ENCODE assay signal across 33 cellular contexts in genomic region chr3:45887759-45888511, GRCh38. TPM values are rescaled to one million over a fixed set of nuclear protein-coding genes. Genes with fewer than 3 reads are reported as not detected.
DNase-seq lines count a peak whose midpoint lies in the region; ATAC-seq and TF ChIP-seq lines count a peak whose summit lies in the region.
"Had no signal": no experiment of that assay in that cellular context is flagged by ENCODE, and none has a peak within 500 bp of the region (broad histone marks: within the 10 kb centered on the region; RNA-seq: fewer than 3 reads in every experiment).

No MANE protein-coding gene starts in this region.

- TF ChIP-seq CTCF in progenitor cell of endocrine pancreas (IDR thresholded peaks at IDR 0.05; ENCODE audit: unreplicated experiment): no peak

- H3K4me3 Mint-ChIP-seq in activated CD8-positive, alpha-beta memory T cell treated with anti-CD3 and anti-CD28 coated beads, Interleukin-2, amount 10 ng/mL, durations not matched to agents 7 days and 5 days: peak overlapping the region; percentile 68
- no peak overlapping the region for H3K4me3 Mint-ChIP-seq in progenitor cell of endocrine pancreas (ENCODE audit: low read depth)
- H3K4me3 Mint-ChIP-seq: activated B cell treated with CpG ODN at 0.5 μM for 24 hours; activated naive CD4-positive, alpha-beta T cell treated with anti-CD3 and anti-CD28 coated beads, Interleukin-2, amount 50 U/mL, for 24 hours; immature natural killer cell; neural crest cell; stimulated activated naive CD8-positive, alpha-beta T cell treated with anti-CD3 and anti-CD28 coated beads, Interleukin-15, amount 100 ng/mL, for 72 hours had no signal

- no peak overlapping the region for H2AFZ ChIP-seq in GM23248
- H2AFZ ChIP-seq: parathyroid adenoma had no signal

- H3K27ac ChIP-seq in GM23248: no peak overlapping the region
- H3K27ac ChIP-seq: breast epithelium, colonic mucosa, KMS-11, parathyroid adenoma, thoracic aorta had no signal

- no peaks in the 10 kb centered on the region for H3F3A ChIP-seq in GM23248 (ENCODE audit: insufficient read depth)

- peaks cover 47% of the 10 kb centered on the region for H3K27me3 Mint-ChIP-seq in activated CD8-positive, alpha-beta memory T cell treated with anti-CD3 and anti-CD28 coated beads, Interleukin-2, amount 10 ng/mL, durations not matched to agents 7 days and 5 days
- H3K27me3 Mint-ChIP-seq in progenitor cell of endocrine pancreas: peaks cover 14% of the 10 kb centered on the region
- H3K27me3 Mint-ChIP-seq: activated naive CD4-positive, alpha-beta T cell treated with anti-CD3 and anti-CD28 coated beads, Interleukin-2, amount 50 U/mL, for 24 hours had no signal

- no peaks in the 10 kb centered on the region for H3K4me1 ChIP-seq in GM23248 (ENCODE audit: insufficient read depth)
- H3K4me1 ChIP-seq: breast epithelium, colonic mucosa had no signal

- H3K9me3 ChIP-seq in GM23248 (ENCODE audit: low read depth): no peaks in the 10 kb centered on the region
- H3K9me3 ChIP-seq: breast epithelium, colonic mucosa, spleen, thoracic aorta had no signal

- H3K36me3 ChIP-seq in GM23248 (ENCODE audit: low read depth): no peaks in the 10 kb centered on the region
- H3K36me3 ChIP-seq: breast epithelium, colonic mucosa, spleen, thoracic aorta had no signal

- no peaks in the 10 kb centered on the region for H3K9me2 ChIP-seq in GM23248 (ENCODE audit: insufficient read depth)

- H3K4me2 ChIP-seq in GM23248 (ENCODE audit: unreplicated experiment): no peak overlapping the region
- H3K4me2 ChIP-seq: KMS-11 had no signal

- peaks cover 4% of the 10 kb centered on the region for H3K36me3 Mint-ChIP-seq in activated CD8-positive, alpha-beta memory T cell treated with anti-CD3 and anti-CD28 coated beads, Interleukin-2, amount 10 ng/mL, durations not matched to agents 7 days and 5 days
- H3K36me3 Mint-ChIP-seq in progenitor cell of endocrine pancreas (ENCODE audit: insufficient read depth): no peaks in the 10 kb centered on the region

- DNase-seq in activated CD8-positive, alpha-beta memory T cell treated with anti-CD3 and anti-CD28 coated beads, Interleukin-2, amount 10 ng/mL, durations not matched to agents 7 days and 5 days: no peak
- DNase-seq in activated CD8-positive, alpha-beta memory T cell treated with anti-CD3 and anti-CD28 coated beads, Interleukin-2, amount 50 U/mL, for 4 hours: no peak
- DNase-seq in GM23248 (peak; percentile 12), amniotic epithelial cell (ENCODE audit: low read depth) (peak; percentile 27), progenitor cell of endocrine pancreas (ENCODE audit: low spot score, unreplicated experiment) (no peak), HCEC 1CT (no peak), NCI-H446 treated with DMSO at 0.1 percent for 48 hours (lab: John Stamatoyannopoulos, UW) (no peak)
- DNase-seq: activated B cell treated with CpG ODN at 0.5 μM for 24 hours; amygdala; colonic mucosa; erythroblast; GOT3; immature natural killer cell; NCI-H1417; NCI-H2081; NCI-H446; NCI-H82; right cardiac atrium; SIG-M5; spleen; stimulated activated CD4-positive, alpha-beta T cell treated with anti-CD3 and anti-CD28 coated beads, Interleukin-2, amount 100 ng/mL, for 24 hours; stimulated activated CD8-positive, alpha-beta memory T cell treated with anti-CD3 and anti-CD28 coated beads, Interleukin-4, amount 100 ng/mL, for 48 hours; stimulated activated naive CD8-positive, alpha-beta T cell treated with anti-CD3 and anti-CD28 coated beads, Interleukin-15, amount 100 ng/mL, for 72 hours had no signal

- 42 to 56% methylated on average over 7 of the region's 7 CpGs for WGBS in GM23248 (ENCODE audit: low coverage in 1 of 2, low lambda C conversion rate in 2 of 2, missing lambda C conversion rate in 2 of 2), 2 experiments

- H3K4me3 ChIP-seq in GM23248: no peak overlapping the region
- H3K4me3 ChIP-seq: breast epithelium, colonic mucosa, thoracic aorta had no signal

- in situ Hi-C loops in GM23248 (cut with MboI): no loop called here

- peaks cover 35% of the 10 kb centered on the region for H3K27me3 ChIP-seq in GM23248 (replicated peaks; ENCODE audit: insufficient read depth)
- H3K27me3 ChIP-seq: breast epithelium, colonic mucosa, spleen had no signal

- CTCF ChIA-PET in activated CD8-positive, alpha-beta memory T cell treated with anti-CD3 and anti-CD28 coated beads, Interleukin-2, amount 10 ng/mL, durations not matched to agents 7 days and 5 days (lab: Charles Lee): interaction anchor here (0.8 to 1.5 kb wide), 4 partner anchors 23 to 55 kb away, joined by 3 read pairs; no protein-coding TSS in a partner anchor

- H3K4me1 Mint-ChIP-seq in activated CD8-positive, alpha-beta memory T cell treated with anti-CD3 and anti-CD28 coated beads, Interleukin-2, amount 10 ng/mL, durations not matched to agents 7 days and 5 days: peaks cover 75% of the 10 kb centered on the region
- H3K4me1 Mint-ChIP-seq in progenitor cell of endocrine pancreas (ENCODE audit: low read depth): no peaks in the 10 kb centered on the region

- H3K79me2 ChIP-seq in GM23248 (ENCODE audit: insufficient read depth): no peaks in the 10 kb centered on the region
- H3K79me2 ChIP-seq: parathyroid adenoma had no signal

- ATAC-seq in activated CD8-positive, alpha-beta memory T cell treated with anti-CD3 and anti-CD28 coated beads, Interleukin-2, amount 10 ng/mL, durations not matched to agents 7 days and 5 days: no peak
- no peak for ATAC-seq in HG03135 (IDR thresholded peaks at IDR 0.05; ENCODE audit: unreplicated experiment)
- ATAC-seq: left lobe of liver; right cardiac atrium; stimulated activated naive CD8-positive, alpha-beta T cell treated with anti-CD3 and anti-CD28 coated beads, Interleukin-15, amount 100 ng/mL, for 72 hours had no signal

- peak overlapping the region; percentile 45 for H3K27ac Mint-ChIP-seq in activated CD8-positive, alpha-beta memory T cell treated with anti-CD3 and anti-CD28 coated beads, Interleukin-2, amount 10 ng/mL, durations not matched to agents 7 days and 5 days
- peak overlapping the region; percentile 12 for H3K27ac Mint-ChIP-seq in progenitor cell of endocrine pancreas
- H3K27ac Mint-ChIP-seq: activated B cell treated with CpG ODN at 0.5 μM for 24 hours; activated naive CD4-positive, alpha-beta T cell treated with anti-CD3 and anti-CD28 coated beads, Interleukin-2, amount 50 U/mL, for 24 hours; stimulated activated naive CD8-positive, alpha-beta T cell treated with anti-CD3 and anti-CD28 coated beads, Interleukin-15, amount 100 ng/mL, for 72 hours had no signal

- H4K20me1 ChIP-seq in GM23248 (ENCODE audit: insufficient read depth): no peaks in the 10 kb centered on the region

- no peaks in the 10 kb centered on the region for H3K9me3 Mint-ChIP-seq in activated CD8-positive, alpha-beta memory T cell treated with anti-CD3 and anti-CD28 coated beads, Interleukin-2, amount 10 ng/mL, durations not matched to agents 7 days and 5 days (ENCODE audit: low read depth)
- H3K9me3 Mint-ChIP-seq in progenitor cell of endocrine pancreas (ENCODE audit: low read depth): no peaks in the 10 kb centered on the region
- H3K9me3 Mint-ChIP-seq: activated B cell treated with CpG ODN at 0.5 μM for 24 hours; activated naive CD4-positive, alpha-beta T cell treated with anti-CD3 and anti-CD28 coated beads, Interleukin-2, amount 50 U/mL, for 24 hours; immature natural killer cell; stimulated activated naive CD8-positive, alpha-beta T cell treated with anti-CD3 and anti-CD28 coated beads, Interleukin-15, amount 100 ng/mL, for 72 hours had no signal

- H3K9ac ChIP-seq in GM23248: no peak overlapping the region
- H3K9ac ChIP-seq: KMS-11, parathyroid adenoma had no signal

RNA-seq across cellular contexts. Expression of gene CCR9, which starts 1.6 kb away (rescaled TPM):
- 1 to 10 TPM; 3.2 to 9.7 TPM for total RNA-seq in activated CD8-positive, alpha-beta memory T cell treated with anti-CD3 and anti-CD28 coated beads, Interleukin-2, amount 10 ng/mL, durations not matched to agents 7 days and 5 days
- total RNA-seq in GM23248 (2014; rRNA removed; shearing (Covaris generic)): not detected in 2 replicates
- polyA plus RNA-seq in GM23248 (2016; fragmentation: Nextera tagmentation; extraction: Ambion mirVana): not detected in 2 replicates
- not detected in 2 replicates for total RNA-seq in progenitor cell of endocrine pancreas
- total RNA-seq: breast epithelium, glomerular endothelial cell, HT1080, neural crest cell, right cardiac atrium, thoracic aorta had no signal
- polyA plus RNA-seq: immature natural killer cell, right cardiac atrium had no signal

RNA-seq across cellular contexts. Expression of gene LZTFL1, which starts 46.0 kb away (rescaled TPM):
- total RNA-seq in activated CD8-positive, alpha-beta memory T cell treated with anti-CD3 and anti-CD28 coated beads, Interleukin-2, amount 10 ng/mL, durations not matched to agents 7 days and 5 days: 1 to 10 TPM; 6.1 to 9.3 TPM
- 18.3 and 21.8 TPM in 2 replicates for total RNA-seq in GM23248 (2014; rRNA removed; shearing (Covaris generic))
- 12.7 and 15.1 TPM in 2 replicates for polyA plus RNA-seq in GM23248 (2016; fragmentation: Nextera tagmentation; extraction: Ambion mirVana)
- total RNA-seq in progenitor cell of endocrine pancreas: 28.1 and 29.3 TPM in 2 replicates

RNA-seq across cellular contexts. Expression of gene CXCR6, which starts 55.3 kb away (rescaled TPM):
- 100 to 1,000 TPM in 1 of 2 experiments, 10 to 100 TPM in 1; 49.7 to 109 TPM for total RNA-seq in activated CD8-positive, alpha-beta memory T cell treated with anti-CD3 and anti-CD28 coated beads, Interleukin-2, amount 10 ng/mL, durations not matched to agents 7 days and 5 days
- total RNA-seq in GM23248 (2014; rRNA removed; shearing (Covaris generic)): not detected in 2 replicates
- polyA plus RNA-seq in GM23248 (2016; fragmentation: Nextera tagmentation; extraction: Ambion mirVana): not detected in 2 replicates
- not detected in 2 replicates for total RNA-seq in progenitor cell of endocrine pancreas
- total RNA-seq: activated B cell treated with CpG ODN at 0.5 μM for 24 hours, glomerular endothelial cell, HT1080, left lobe of liver, neural crest cell had no signal

Comparison
In these comparisons a context has a peak if more than half of its experiments do, and no peak if none do; other contexts are left out.
1. DNase-seq: peak in GM23248 (single experiment) and amniotic epithelial cell (single experiment); none in activated CD8-positive, alpha-beta memory T cell treated with anti-CD3 and anti-CD28 coated beads, Interleukin-2, amount 10 ng/mL, durations not matched to agents 7 days and 5 days (single experiment), activated CD8-positive, alpha-beta memory T cell treated with anti-CD3 and anti-CD28 coated beads, Interleukin-2, amount 50 U/mL, for 4 hours (single experiment), progenitor cell of endocrine pancreas (single experiment), HCEC 1CT (single experiment) and NCI-H446 treated with DMSO at 0.1 percent for 48 hours (single experiment).
2. RNA of gene CXCR6, which starts 55.3 kb away (total RNA-seq): 49.7 to 109 TPM in activated CD8-positive, alpha-beta memory T cell treated with anti-CD3 and anti-CD28 coated beads, Interleukin-2, amount 10 ng/mL, durations not matched to agents 7 days and 5 days; not detected in GM23248 and not detected in progenitor cell of endocrine pancreas; every median in the first group is over 10 times any median in the second.